Comparison of ENCODE assay signal across 9 cellular contexts in genomic region chr11:20089796-20090653, GRCh38.
DNase-seq lines count a peak whose midpoint lies in the region; ATAC-seq and TF ChIP-seq lines count a peak whose summit lies in the region.
"Had no signal": no experiment of that assay in that cellular context is flagged by ENCODE, and none has a peak within 500 bp of the region (broad histone marks: within the 10 kb centered on the region; RNA-seq: fewer than 3 reads in every experiment).

No MANE protein-coding gene starts in this region.

- 60% methylated on average over 1 of the region's 5 CpGs; no CpG with 5 or more reads in 1 of the 2 experiments for WGBS in IMR-90 (ENCODE audit: extremely low coverage in 2 of 2, insufficient read length in 1 of 2), 2 experiments

- no TSS peak for BruUV-seq in IMR-90 (replicated peaks; lab: Mats Ljungman, UMichigan)

- H2AK5ac ChIP-seq in IMR-90 (ENCODE audit: low read depth, low read length) = no peak overlapping the region; the same call in 1 of the 2 replicates

- in situ Hi-C loops in IMR-90 (cut with MboI; ENCODE audit: low sequenced_read_pairs) = no loop called here

- no peak for TF ChIP-seq RAD21 in IMR-90 (IDR thresholded peaks at IDR 0.05; ENCODE audit: low read length)

- H3K27me3 ChIP-seq in IMR-90 (ENCODE audit: control insufficient read depth, insufficient read depth, low read length) (no peaks in the 10 kb centered on the region), dorsolateral prefrontal cortex (no peaks in the 10 kb centered on the region)

- H2BK120ac ChIP-seq in IMR-90 (ENCODE audit: low read depth, low read length) = no peak overlapping the region

- peaks cover 87% of the 10 kb centered on the region for H3K4me1 Mint-ChIP-seq in osteocyte (ENCODE audit: unreplicated experiment)

- H3K79me1 ChIP-seq in IMR-90 (ENCODE audit: low read depth in 1 of 2, low read length in 2 of 2) = no peaks in the 10 kb centered on the region

- H2AFZ ChIP-seq in IMR-90 (replicated peaks; ENCODE audit: low read length, poor library complexity) = no peak overlapping the region

- H4K91ac ChIP-seq in IMR-90 (ENCODE audit: insufficient read depth, low read depth, low read length) = no peak overlapping the region

- H3K27me3 Mint-ChIP-seq in osteocyte (ENCODE audit: unreplicated experiment) = no peaks in the 10 kb centered on the region

- TF ChIP-seq POLR2A in IMR-90 (IDR thresholded peaks at IDR 0.05; ENCODE audit: low read depth, low read length) = no peak

- peak; percentile 65 for ATAC-seq in IMR-90 (ENCODE audit: low read depth)

- H3K4me2 ChIP-seq in IMR-90 (ENCODE audit: low read depth, low read length) = peak overlapping the region; percentile 11; the same call in 1 of the 2 replicates

- peaks cover 44% of the 10 kb centered on the region for H3K36me3 ChIP-seq in IMR-90 (ENCODE audit: control insufficient read depth, insufficient read depth, low read length)

- H3K4me1 ChIP-seq in IMR-90 (ENCODE audit: control insufficient read depth, insufficient read depth, low read length) = peaks cover 9% of the 10 kb centered on the region

- H3K9me3 Mint-ChIP-seq in osteocyte (ENCODE audit: unreplicated experiment) = no peaks in the 10 kb centered on the region

- no peak overlapping the region for H2AK9ac ChIP-seq in IMR-90 (replicated peaks; ENCODE audit: low read depth, low read length, poor library complexity)

- H4K5ac ChIP-seq in IMR-90 (ENCODE audit: low read depth, low read length) = no peak overlapping the region

- peak overlapping the region; percentile 78 for H3K27ac Mint-ChIP-seq in osteocyte (ENCODE audit: unreplicated experiment)

- intact Hi-C loops in IMR-90 (cut with micrococcal nuclease) (no loop called here), dorsolateral prefrontal cortex (cut with DNase I) (no loop called here)

- dilution Hi-C loops in IMR-90 (cut with HindIII; ENCODE audit: low sequenced_read_pairs, unreplicated experiment) = no loop called here

- H2BK20ac ChIP-seq in IMR-90 (ENCODE audit: low read depth, low read length) = 0 out of 2 replicates have a peak overlapping the region, but pooled peaks have one; percentile 8

- DNase-seq in IMR-90 (peak; percentile 71), NCI-H774 (lab: John Stamatoyannopoulos, UW) (peak; percentile 60), dorsolateral prefrontal cortex (no peak), osteocyte (ENCODE audit: extremely low spot score, unreplicated experiment) (no peak), amygdala (lab: John Stamatoyannopoulos, UW) (no peak)
- no peak for DNase-seq in activated naive CD4-positive, alpha-beta T cell treated with Interleukin-2 at 50 U/mL for 16 hours
- DNase-seq in activated CD4-positive, alpha-beta T cell treated with anti-CD3 and anti-CD28 coated beads for 4 hours = no peak
- no peak for DNase-seq in NK-92 treated with Interleukin-12 subunit alpha and Interleukin-12 subunit beta, amount 100 ng/mL, for 24 hours (lab: John Stamatoyannopoulos, UW)
- DNase-seq: effector CD4-positive, alpha-beta T cell had no signal

- no peak for TF ChIP-seq CTCF in IMR-90 (conservative IDR thresholded peaks at IDR 0.05; ENCODE audit: low read depth, low read length)
- no peak for TF ChIP-seq CTCF in dorsolateral prefrontal cortex (IDR thresholded peaks at IDR 0.05 in 54 of 56, conservative IDR thresholded peaks at IDR 0.05 in 2 of 56; ENCODE audit: low read depth in 1 of 56, partially characterized antibody in 56 of 56)
- no peak for TF ChIP-seq CTCF in osteocyte (IDR thresholded peaks at IDR 0.05)

- no peak overlapping the region for H3K9ac ChIP-seq in IMR-90 (ENCODE audit: low read depth, low read length)

- no peak overlapping the region for H2BK5ac ChIP-seq in IMR-90 (ENCODE audit: low read depth, low read length, poor library complexity, severe bottlenecking)

- peaks cover 20% of the 10 kb centered on the region for H3K36me3 Mint-ChIP-seq in osteocyte (ENCODE audit: unreplicated experiment)

- H3K27ac ChIP-seq in IMR-90 (ENCODE audit: insufficient read depth, low read length) (peak overlapping the region; percentile 13; the same call in 1 of the 2 replicates), dorsolateral prefrontal cortex (peak overlapping the region in 39 of 59 donors; percentile 1 to 74 (median 49))

- H3K56ac ChIP-seq in IMR-90 (ENCODE audit: extremely low read depth, insufficient read depth, low read length) = no peak overlapping the region

- POLR2A ChIA-PET in IMR-90 (lab: Charles Lee; ENCODE audit: unreplicated experiment) = no interaction called here

- peak overlapping the region; percentile 3 for H3K4me3 Mint-ChIP-seq in osteocyte (ENCODE audit: unreplicated experiment)

- no peaks in the 10 kb centered on the region for H3K9me3 ChIP-seq in IMR-90 (ENCODE audit: control insufficient read depth, insufficient read depth, low read length)

- 0 out of 2 replicates have a peak overlapping the region, but pooled peaks have one; percentile 13 for H3K14ac ChIP-seq in IMR-90 (replicated peaks; ENCODE audit: low read depth, low read length)

- no peaks in the 10 kb centered on the region for H4K20me1 ChIP-seq in IMR-90 (ENCODE audit: insufficient read depth, low read length)

- no peak overlapping the region for H2BK15ac ChIP-seq in IMR-90 (ENCODE audit: low read depth, low read length)

- H3K4me3 ChIP-seq in IMR-90 (ENCODE audit: insufficient read depth, low read depth, low read length) (no peak overlapping the region), dorsolateral prefrontal cortex (no peak overlapping the region)

- H3K23ac ChIP-seq in IMR-90 (ENCODE audit: low read depth, low read length) = no peak overlapping the region

- no peak overlapping the region for H3K4ac ChIP-seq in IMR-90 (ENCODE audit: low read depth, low read length)

- H3K9me1 ChIP-seq in IMR-90 (ENCODE audit: insufficient read depth, low read length) = no peaks in the 10 kb centered on the region; the same call in 1 of the 2 replicates

- H3K18ac ChIP-seq in IMR-90 (ENCODE audit: low read depth, low read length) = peak overlapping the region; percentile 7; the same call in 1 of the 2 replicates

- 0 out of 4 replicates have a peak overlapping the region, but pooled peaks of 1 of the 2 experiments have one; percentile 3 for H4K8ac ChIP-seq in IMR-90 (ENCODE audit: low read depth in 2 of 2, low read length in 2 of 2)

- CTCF ChIA-PET in IMR-90 (lab: Yijun Ruan, JAX) = interaction anchor here (0.9 kb wide), 1 partner anchor 12 kb away, joined by 4 read pairs; no protein-coding TSS in a partner anchor

TF ChIP-seq in IMR-90, 13 proteins besides CTCF, POLR2A, EP300 and RAD21:
- no peak for TF ChIP-seq USF2 (IDR thresholded peaks at IDR 0.05; ENCODE audit: low read depth, low read length)
- TF ChIP-seq BHLHE40 (IDR thresholded peaks at IDR 0.05; ENCODE audit: low read depth, low read length) = no peak
- TF ChIP-seq MAFK (IDR thresholded peaks at IDR 0.05; ENCODE audit: low read depth, low read length) = no peak
- no peak for TF ChIP-seq RCOR1 (IDR thresholded peaks at IDR 0.05; ENCODE audit: insufficient replicate concordance, low read length)
- TF ChIP-seq ELK1 (IDR thresholded peaks at IDR 0.05; ENCODE audit: borderline replicate concordance, low read depth, low read length) = no peak
- TF ChIP-seq NFE2L2 (IDR thresholded peaks at IDR 0.05; ENCODE audit: low read depth, low read length) = no peak
- TF ChIP-seq SMC3 (IDR thresholded peaks at IDR 0.05; ENCODE audit: low read depth, low read length) = no peak
- no peak for TF ChIP-seq FOS (IDR thresholded peaks at IDR 0.05; ENCODE audit: low read depth, low read length)
- no peak for TF ChIP-seq CHD1 (IDR thresholded peaks at IDR 0.05; ENCODE audit: low read depth, low read length)
- no peak for TF ChIP-seq CEBPB (IDR thresholded peaks at IDR 0.05; ENCODE audit: low read depth, low read length)
- no peak for TF ChIP-seq MXI1 (IDR thresholded peaks at IDR 0.05; ENCODE audit: borderline replicate concordance, low read depth, low read length)
- TF ChIP-seq MAZ (IDR thresholded peaks at IDR 0.05; ENCODE audit: borderline replicate concordance, low read depth, low read length) = no peak
- no peak for TF ChIP-seq RFX5 (IDR thresholded peaks at IDR 0.05; ENCODE audit: low read depth, low read length)

Comparison
In these comparisons a context has a peak if more than half of its experiments do, and no peak if none do; other contexts are left out.
1. DNase-seq: peak in IMR-90 (single experiment) and NCI-H774 (single experiment); none in dorsolateral prefrontal cortex (0 of 10), osteocyte (single experiment), activated naive CD4-positive, alpha-beta T cell treated with Interleukin-2 at 50 U/mL for 16 hours (single experiment), activated CD4-positive, alpha-beta T cell treated with anti-CD3 and anti-CD28 coated beads for 4 hours (0 of 2), NK-92 treated with Interleukin-12 subunit alpha and Interleukin-12 subunit beta, amount 100 ng/mL, for 24 hours (single experiment) and amygdala (0 of 56).